ENCODE assay signal across 8 cellular contexts in genomic region chr1:229664133-229664689, GRCh38. TPM values are rescaled to one million over a fixed set of nuclear protein-coding genes. Genes with fewer than 3 reads are reported as not detected.
DNase-seq lines count a peak whose midpoint lies in the region; ATAC-seq and TF ChIP-seq lines count a peak whose summit lies in the region.

No MANE protein-coding gene starts in this region.

- H3K4ac ChIP-seq in H9 (ENCODE audit: low read depth, low read length) (no peak overlapping the region), mesendoderm (ENCODE audit: low read depth, low read length) (no peak overlapping the region)

- H3K18ac ChIP-seq in H9 (ENCODE audit: insufficient read length, low read depth, low read length) (no peak overlapping the region), mesendoderm (ENCODE audit: low read length) (no peak overlapping the region)

- no peak overlapping the region for H2BK15ac ChIP-seq in H9 (ENCODE audit: low read depth, low read length)
- H2BK15ac ChIP-seq in mesendoderm (replicated peaks; ENCODE audit: low read depth) = no peak overlapping the region

- H3K79me2 ChIP-seq in PC-9 (ENCODE audit: low read depth) (no peaks in the 10 kb centered on the region), H9 (ENCODE audit: insufficient read depth, low read length) (no peaks in the 10 kb centered on the region), mesendoderm (ENCODE audit: control insufficient read depth, insufficient read depth, low read length) (no peaks in the 10 kb centered on the region)

- no peaks in the 10 kb centered on the region for H3K27me3 Mint-ChIP-seq in H9 (ENCODE audit: low read depth)

- no peak overlapping the region for H3K27ac Mint-ChIP-seq in H9

- H4K20me1 ChIP-seq in PC-9 (ENCODE audit: insufficient read depth) (no peaks in the 10 kb centered on the region), H9 (ENCODE audit: control insufficient read depth, insufficient read depth, insufficient read length) (no peaks in the 10 kb centered on the region)

- POLR2A ChIA-PET in PC-9 (lab: Charles Lee; ENCODE audit: unreplicated experiment) = no interaction called here

- H3K4me3 ChIP-seq in PC-9 (no peak overlapping the region), mesendoderm (ENCODE audit: low read length) (no peak overlapping the region)

- 0 out of 2 replicates have a peak, but pooled peaks cover 5% of the 10 kb centered on the region for H3K36me3 ChIP-seq in PC-9 (ENCODE audit: low read depth)
- H3K36me3 ChIP-seq in mesendoderm (ENCODE audit: control insufficient read depth, insufficient read depth, low read length) = no peaks in the 10 kb centered on the region

- no peak overlapping the region for H4K91ac ChIP-seq in H9 (ENCODE audit: insufficient read length, low read depth, low read length)

- H2AFZ ChIP-seq in PC-9 (no peak overlapping the region), H9 (ENCODE audit: low read length) (no peak overlapping the region)

- H3K56ac ChIP-seq in H9 (ENCODE audit: insufficient read length, low read depth, low read length) (no peak overlapping the region), mesendoderm (ENCODE audit: low read length) (no peak overlapping the region)

- H3K23me2 ChIP-seq in H9 (ENCODE audit: insufficient read length, low read depth, low read length, poor library complexity, severe bottlenecking) = no peaks in the 10 kb centered on the region

- no peak for TF ChIP-seq CTCF in foreskin keratinocyte (conservative IDR thresholded peaks at IDR 0.05)
- no peak for TF ChIP-seq CTCF in PC-9 (conservative IDR thresholded peaks at IDR 0.05)
- no peak for TF ChIP-seq CTCF in H9 (conservative IDR thresholded peaks at IDR 0.05)

- H2BK20ac ChIP-seq in H9 (ENCODE audit: low read depth, low read length, poor library complexity, severe bottlenecking) = no peak overlapping the region

- peaks cover 6% of the 10 kb centered on the region for H3K4me1 ChIP-seq in foreskin keratinocyte
- no peaks in the 10 kb centered on the region for H3K4me1 ChIP-seq in PC-9 (replicated peaks; ENCODE audit: insufficient read depth)
- no peaks in the 10 kb centered on the region for H3K4me1 ChIP-seq in H9 (ENCODE audit: insufficient read depth, low read length)
- H3K4me1 ChIP-seq in mesendoderm (ENCODE audit: control insufficient read depth, low read depth, low read length) = no peaks in the 10 kb centered on the region

- intact Hi-C loops in PC-9 (cut with micrococcal nuclease; ENCODE audit: unreplicated experiment) = loop anchor here (5.0 to 10.0 kb wide), 2 partner anchors 501 to 603 kb away; no protein-coding TSS in a partner anchor

- no peak overlapping the region for H3K23ac ChIP-seq in H9 (ENCODE audit: insufficient read length, low read depth, low read length)
- H3K23ac ChIP-seq in mesendoderm (ENCODE audit: low read length) = no peak overlapping the region

- ATAC-seq in HG03457 (IDR thresholded peaks at IDR 0.05; ENCODE audit: unreplicated experiment) (peak; percentile 63), foreskin keratinocyte (peak; percentile 92)

- H3K9me2 ChIP-seq in PC-9 (ENCODE audit: insufficient read depth) = no peaks in the 10 kb centered on the region

- H2BK5ac ChIP-seq in H9 (ENCODE audit: insufficient read length, low read length) (no peak overlapping the region), mesendoderm (ENCODE audit: low read length) (no peak overlapping the region)

- BruUV-seq in PC-9 (replicated peaks; lab: Mats Ljungman, UMichigan) = no TSS peak

- no peak overlapping the region for H2BK120ac ChIP-seq in H9 (ENCODE audit: low read depth, low read length, poor library complexity, severe bottlenecking)
- no peak overlapping the region for H2BK120ac ChIP-seq in mesendoderm (ENCODE audit: low read depth, low read length)

- H3K27me3 ChIP-seq in foreskin keratinocyte (no peaks in the 10 kb centered on the region), PC-9 (ENCODE audit: insufficient read depth, low read depth) (no peaks in the 10 kb centered on the region), H9 (ENCODE audit: insufficient read depth, low read length) (no peaks in the 10 kb centered on the region), mesendoderm (ENCODE audit: insufficient read depth, low read length, poor library complexity) (no peaks in the 10 kb centered on the region)

- DNase-seq in EL = peak; percentile 59
- DNase-seq in activated CD8-positive, alpha-beta memory T cell treated with anti-CD3 and anti-CD28 coated beads for 4 hours (ENCODE audit: low read depth in 2 of 2) = peak; percentile 70 to 75
- peak; percentile 74 to 91 for DNase-seq in foreskin keratinocyte
- peak; percentile 72 for DNase-seq in stimulated activated CD8-positive, alpha-beta memory T cell treated with anti-CD3 and anti-CD28 coated beads, Interleukin-4, amount 100 ng/mL, for 24 hours (ENCODE audit: low read depth)
- no peak for DNase-seq in PC-9
- no peak for DNase-seq in H9
- no peak for DNase-seq in mesendoderm

- H2BK12ac ChIP-seq in H9 (ENCODE audit: insufficient read length, low read depth, low read length) = no peak overlapping the region

- H2AK5ac ChIP-seq in H9 (ENCODE audit: insufficient read length, low read length) (no peak overlapping the region), mesendoderm (ENCODE audit: low read length) (no peak overlapping the region)

- no CpG with 5 or more reads among the region's 9 CpGs for WGBS in H9 (ENCODE audit: extremely low coverage, insufficient read length, low lambda C conversion rate)
- no CpG with 5 or more reads among the region's 9 CpGs for WGBS in mesendoderm (ENCODE audit: extremely low coverage, insufficient coverage, low lambda C conversion rate)

- no peak overlapping the region for H3T11ph ChIP-seq in H9 (ENCODE audit: low read length)

- peaks cover 6 to 13% (median 11%) of the 10 kb centered on the region in 3 experiments; a peak in 6 of 7 replicates for H3K36me3 Mint-ChIP-seq in H9 (ENCODE audit: insufficient read depth in 1 of 3, low read depth in 3 of 3)

- peaks cover 6 to 13% of the 10 kb centered on the region in 2 experiments; a peak in 3 of 4 replicates for H3K4me1 Mint-ChIP-seq in H9

- H4K5ac ChIP-seq in H9 (ENCODE audit: insufficient read length, low read depth, low read length) = no peak overlapping the region
- H4K5ac ChIP-seq in mesendoderm (ENCODE audit: low read length) = no peak overlapping the region

- H3K9ac ChIP-seq in H9 (ENCODE audit: extremely low read depth, insufficient read length, low read length) (no peak overlapping the region), mesendoderm (ENCODE audit: low read length) (no peak overlapping the region)

- H3K4me2 ChIP-seq in PC-9 (no peak overlapping the region), H9 (ENCODE audit: insufficient read depth, insufficient read length, low read length) (no peak overlapping the region), mesendoderm (ENCODE audit: low read length) (no peak overlapping the region)

- H3K9me3 ChIP-seq in PC-9 (ENCODE audit: insufficient read depth, low read depth) (no peaks in the 10 kb centered on the region), H9 (ENCODE audit: control insufficient read depth, low read depth, low read length) (no peaks in the 10 kb centered on the region)

- H4K8ac ChIP-seq in H9 (replicated peaks; ENCODE audit: insufficient read length, low read depth, low read length) (no peak overlapping the region), mesendoderm (ENCODE audit: low read depth, low read length) (no peak overlapping the region)

- no peak overlapping the region for H3K14ac ChIP-seq in H9 (ENCODE audit: insufficient read depth, low read length)

- no peaks in the 10 kb centered on the region for H3F3A ChIP-seq in PC-9 (ENCODE audit: insufficient read depth, low read depth)

- H3K9me3 Mint-ChIP-seq in H9 = no peaks in the 10 kb centered on the region

- H3K27ac ChIP-seq in foreskin keratinocyte (no peak overlapping the region), PC-9 (no peak overlapping the region), H9 (ENCODE audit: insufficient read length, low read depth, low read length) (no peak overlapping the region), mesendoderm (ENCODE audit: low read depth, low read length) (no peak overlapping the region)

- CTCF ChIA-PET in PC-9 (lab: Charles Lee) = no interaction called here

- no peak overlapping the region for H3K4me3 Mint-ChIP-seq in H9

- no peaks in the 10 kb centered on the region for H3K79me1 ChIP-seq in H9 (ENCODE audit: insufficient read depth, low read depth, low read length, poor library complexity, severe bottlenecking)
- H3K79me1 ChIP-seq in mesendoderm (ENCODE audit: low read length) = no peaks in the 10 kb centered on the region

RNA-seq across cellular contexts. Expression of gene URB2, which starts 38.2 kb away (rescaled TPM):
- 15.7 and 17.8 TPM in 2 replicates for total RNA-seq in foreskin keratinocyte
- 3.6 and 5.2 TPM in 2 replicates for polyA plus RNA-seq in foreskin keratinocyte
- total RNA-seq in PC-9 (2021) = 6.6 and 7.7 TPM in 2 replicates
- total RNA-seq in H9 (2021) = 51.9 and 53.2 TPM in 2 replicates
- polyA plus RNA-seq in mesendoderm (2013, experiment 1 of 2) = 13.5 TPM
- polyA plus RNA-seq in mesendoderm (2013, experiment 2 of 2) = 13.5 TPM

RNA-seq across cellular contexts. Expression of gene TAF5L, which starts 38.3 kb away (rescaled TPM):
- total RNA-seq in foreskin keratinocyte (25.5 and 26.1 TPM in 2 replicates), PC-9 (2021) (12.1 and 16.4 TPM in 2 replicates), H9 (2021) (30.3 and 33.6 TPM in 2 replicates)
- 10.9 and 13.5 TPM in 2 replicates for polyA plus RNA-seq in foreskin keratinocyte
- polyA plus RNA-seq in mesendoderm (2013, experiment 1 of 2) = 22.2 TPM
- 21.6 TPM for polyA plus RNA-seq in mesendoderm (2013, experiment 2 of 2)

Comparison
In these comparisons a context has a peak if more than half of its experiments do, and no peak if none do; other contexts are left out.
1. DNase-seq: peak in EL (single experiment), activated CD8-positive, alpha-beta memory T cell treated with anti-CD3 and anti-CD28 coated beads for 4 hours (2 of 2), foreskin keratinocyte (2 of 2) and stimulated activated CD8-positive, alpha-beta memory T cell treated with anti-CD3 and anti-CD28 coated beads, Interleukin-4, amount 100 ng/mL, for 24 hours (single experiment); none in PC-9 (0 of 2), H9 (single experiment) and mesendoderm (single experiment).